In the genomic region with DNA sequence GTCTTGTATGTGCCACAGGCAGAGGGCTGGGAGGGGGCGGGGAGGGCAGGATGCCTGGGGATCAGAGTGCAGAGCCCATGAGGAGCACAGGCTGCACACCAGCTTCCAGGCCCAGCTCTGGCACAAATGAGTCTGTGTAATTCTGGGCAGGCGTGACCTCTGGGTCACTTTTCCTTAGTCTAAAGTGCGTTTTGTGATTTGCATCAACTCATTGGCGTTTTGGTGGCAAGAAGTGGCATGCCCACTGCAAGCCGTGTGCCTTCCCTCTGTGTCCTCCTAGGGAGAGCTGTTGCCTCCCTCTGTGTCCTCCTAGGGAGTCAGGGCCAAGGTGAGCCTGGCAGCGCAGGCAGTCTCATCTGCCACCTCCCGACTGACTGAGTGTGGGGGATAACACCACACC, we compare ENCODE assay signal across 2 cellular contexts.
TF ChIP-seq lines count a peak whose summit lies in the region.

No MANE protein-coding gene starts in this region.

TF ChIP-seq in GM12878, 131 proteins besides CTCF, POLR2A, EP300 and RAD21:
- TF ChIP-seq EGR1 (IDR thresholded peaks at IDR 0.05; ENCODE audit: borderline replicate concordance in 1 of 2, low read depth in 2 of 2, low read length in 2 of 2): no peak
- TF ChIP-seq MXI1 (IDR thresholded peaks at IDR 0.05; ENCODE audit: low read depth, low read length): no peak
- TF ChIP-seq ZBTB40 (IDR thresholded peaks at IDR 0.05; ENCODE audit: borderline replicate concordance): no peak
- TF ChIP-seq YBX1 (IDR thresholded peaks at IDR 0.05): no peak
- no peak for TF ChIP-seq BCL11A (IDR thresholded peaks at IDR 0.05; ENCODE audit: low read depth, low read length)
- no peak for TF ChIP-seq CHD2 (IDR thresholded peaks at IDR 0.05; ENCODE audit: borderline replicate concordance, low read depth, low read length)
- TF ChIP-seq HDAC2 (IDR thresholded peaks at IDR 0.05): no peak
- TF ChIP-seq SMARCA5 (IDR thresholded peaks at IDR 0.05): no peak
- no peak for TF ChIP-seq ESRRA (IDR thresholded peaks at IDR 0.05; ENCODE audit: low read length)
- no peak for TF ChIP-seq ZNF592 (IDR thresholded peaks at IDR 0.05)
- TF ChIP-seq SKIL (IDR thresholded peaks at IDR 0.05; ENCODE audit: low read depth, poor library complexity, severe bottlenecking): no peak
- TF ChIP-seq MEF2B (IDR thresholded peaks at IDR 0.05; ENCODE audit: partially characterized antibody, poor library complexity, severe bottlenecking): no peak
- TF ChIP-seq CBFB (IDR thresholded peaks at IDR 0.05; ENCODE audit: low read depth): no peak
- TF ChIP-seq TAF1 (IDR thresholded peaks at IDR 0.05; ENCODE audit: borderline replicate concordance, low read depth, low read length): no peak
- TF ChIP-seq FOS (IDR thresholded peaks at IDR 0.05; ENCODE audit: borderline replicate concordance, extremely low read depth, insufficient read length): no peak
- TF ChIP-seq USF1 (IDR thresholded peaks at IDR 0.05; ENCODE audit: borderline replicate concordance, extremely low read length, insufficient read depth, low read depth, low read length): no peak

TF ChIP-seq in H1, 55 proteins besides CTCF, POLR2A, EP300 and RAD21:
- no peak for TF ChIP-seq SP4 (IDR thresholded peaks at IDR 0.05; ENCODE audit: low read length)
- TF ChIP-seq JUND (IDR thresholded peaks at IDR 0.05; ENCODE audit: low read length): no peak
- no peak for TF ChIP-seq EZH2 (IDR thresholded peaks at IDR 0.05; ENCODE audit: low read depth, low read length, severe bottlenecking)
- no peak for TF ChIP-seq TBP (IDR thresholded peaks at IDR 0.05; ENCODE audit: low read depth, low read length)
- TF ChIP-seq SIX5 (IDR thresholded peaks at IDR 0.05; ENCODE audit: low read depth, low read length): no peak
- TF ChIP-seq TAF1 (IDR thresholded peaks at IDR 0.05; ENCODE audit: low read depth, low read length): no peak
- no peak for TF ChIP-seq TAF7 (optimal IDR thresholded peaks at IDR 0.05; ENCODE audit: borderline replicate concordance, low read depth, low read length)
- no peak for TF ChIP-seq SAP30 (IDR thresholded peaks at IDR 0.05; ENCODE audit: insufficient read depth, insufficient replicate concordance, low read length)
- TF ChIP-seq CREB1 (IDR thresholded peaks at IDR 0.05): no peak
- TF ChIP-seq CHD2 (IDR thresholded peaks at IDR 0.05; ENCODE audit: low read length): no peak
- no peak for TF ChIP-seq MAX (IDR thresholded peaks at IDR 0.05)
- no peak for TF ChIP-seq SP2 (IDR thresholded peaks at IDR 0.05; ENCODE audit: low read length)
- no peak for TF ChIP-seq CBX5 (IDR thresholded peaks at IDR 0.05; ENCODE audit: low read depth, low read length)
- no peak for TF ChIP-seq TCF12 (IDR thresholded peaks at IDR 0.05; ENCODE audit: low read depth, low read length)
- TF ChIP-seq PHF8 (conservative IDR thresholded peaks at IDR 0.05; ENCODE audit: low read depth, low read length): no peak
- no peak for TF ChIP-seq JUN (IDR thresholded peaks at IDR 0.05; ENCODE audit: low read depth, low read length)
